15 cellular contexts compared by ENCODE assay signal in the genomic region with DNA sequence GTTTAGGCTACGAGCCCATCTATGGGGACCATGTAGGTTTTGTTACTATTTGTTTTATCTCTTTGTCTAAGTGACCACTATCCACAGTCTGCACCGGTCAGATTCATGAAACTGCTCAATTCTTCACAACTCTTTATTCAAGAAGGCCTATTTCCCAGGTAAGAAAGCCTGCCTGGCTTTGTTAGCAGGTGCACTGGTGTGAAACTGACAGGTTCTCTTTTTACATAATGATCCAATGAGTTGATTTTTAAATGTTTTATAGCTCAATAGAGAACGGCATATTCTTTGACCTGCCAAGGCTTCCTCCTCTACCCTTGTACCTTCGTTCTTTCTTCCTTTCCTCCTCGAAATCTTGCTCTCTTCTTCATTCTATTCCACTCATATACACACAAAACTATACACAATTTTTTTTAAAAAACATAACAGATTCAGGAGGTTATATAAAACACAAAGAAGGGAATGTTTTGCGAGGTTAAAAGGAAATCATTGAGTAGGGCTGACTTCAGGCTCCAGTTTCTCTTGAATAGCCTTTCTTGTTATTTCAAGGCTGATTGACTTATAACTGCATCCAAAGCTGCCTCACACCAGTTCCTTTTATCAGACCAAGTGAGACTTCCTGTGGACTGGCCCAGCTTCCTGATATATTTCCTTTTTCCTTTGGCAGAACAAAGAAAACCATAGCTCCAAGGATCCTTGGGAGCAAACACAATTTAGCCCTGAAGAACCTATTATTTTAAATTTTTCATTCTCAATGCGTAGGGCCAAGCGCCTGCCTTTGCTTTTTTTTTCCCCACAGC. TPM values are rescaled to one million over a fixed set of nuclear protein-coding genes. Genes with fewer than 3 reads are reported as not detected.
A peak's percentile ranks its signal among the peaks of the same experiment; 100 is the strongest.
DNase-seq lines count a peak whose midpoint lies in the region; ATAC-seq and TF ChIP-seq lines count a peak whose summit lies in the region.
"Had no signal": no experiment of that assay in that cellular context is flagged by ENCODE, and none has a peak within 500 bp of the region (broad histone marks: within the 10 kb centered on the region; RNA-seq: fewer than 3 reads in every experiment).

No MANE protein-coding gene starts in this region.

- peak; percentile 33 for DNase-seq in A673 (ENCODE audit: low spot score)
- DNase-seq in DND-41 = no peak
- DNase-seq in activated CD4-positive, alpha-beta memory T cell treated with anti-CD3 and anti-CD28 coated beads, Interleukin-2, amount 10 ng/mL, durations not matched to agents 7 days and 5 days = no peak
- DNase-seq in right lobe of liver = peak in 1 of 3 donors; percentile 23
- DNase-seq in trophoblast cell = no peak
- no peak for DNase-seq in activated CD4-positive, alpha-beta T cell treated with anti-CD3 and anti-CD28 coated beads, Interleukin-2, amount 50 U/mL, for 48 hours
- DNase-seq in iPS-NIHi11 (ENCODE audit: low spot score) = no peak
- no peak for DNase-seq in mucosa of descending colon
- DNase-seq: activated CD4-positive, alpha-beta T cell treated with anti-CD3 and anti-CD28 coated beads, Interleukin-2, amount 10 ng/mL, durations not matched to agents 7 days and 5 days; activated naive CD4-positive, alpha-beta T cell treated with anti-CD3 and anti-CD28 coated beads, Interleukin-2, amount 50 U/mL, for 16 hours; caudate nucleus; HCEC 1CT; mesendoderm; stomach had no signal

- H4K20me1 ChIP-seq in DND-41 (ENCODE audit: insufficient read depth, low read length) = peaks cover 35% of the 10 kb centered on the region

- H3K4ac ChIP-seq in trophoblast cell (ENCODE audit: low read depth, low read length) = no peak overlapping the region

- no peak overlapping the region for H2BK12ac ChIP-seq in trophoblast cell (ENCODE audit: low read length)

- H3K79me2 ChIP-seq in DND-41 (ENCODE audit: insufficient read depth, low read length) (peaks cover 100% of the 10 kb centered on the region), trophoblast cell (ENCODE audit: control insufficient read depth, insufficient read depth, low read length, poor library complexity) (no peaks in the 10 kb centered on the region)

- no peak for TF ChIP-seq POLR2A in right lobe of liver (IDR thresholded peaks at IDR 0.05)

- peaks cover 2% of the 10 kb centered on the region for H3K79me1 ChIP-seq in trophoblast cell (ENCODE audit: low read length)

- peaks cover 7% of the 10 kb centered on the region for H3K27me3 ChIP-seq in A673 (replicated peaks; ENCODE audit: insufficient read depth, low read depth, low read length, poor library complexity)
- no peaks in the 10 kb centered on the region for H3K27me3 ChIP-seq in DND-41 (ENCODE audit: insufficient read depth, low read length, poor library complexity)
- H3K27me3 ChIP-seq in right lobe of liver = no peaks in the 10 kb centered on the region
- no peaks in the 10 kb centered on the region for H3K27me3 ChIP-seq in trophoblast cell (ENCODE audit: insufficient read depth, low read length)

- H3K9me3 ChIP-seq in A673 (ENCODE audit: low read depth, low read length, poor library complexity, severe bottlenecking) = no peaks in the 10 kb centered on the region
- no peaks in the 10 kb centered on the region for H3K9me3 ChIP-seq in DND-41 (ENCODE audit: insufficient read depth, low read length, severe bottlenecking)
- no peaks in the 10 kb centered on the region for H3K9me3 ChIP-seq in right lobe of liver
- H3K9me3 ChIP-seq in trophoblast cell (ENCODE audit: insufficient read depth, low read depth, low read length) = no peaks in the 10 kb centered on the region
- H3K9me3 ChIP-seq in mucosa of descending colon = no peaks in the 10 kb centered on the region
- H3K9me3 ChIP-seq: stomach had no signal

- H4K12ac ChIP-seq in trophoblast cell (ENCODE audit: low read depth, low read length) = no peak overlapping the region

- CTCF ChIA-PET in A673 (lab: Charles Lee) = no interaction called here
- CTCF ChIA-PET in activated CD4-positive, alpha-beta memory T cell treated with anti-CD3 and anti-CD28 coated beads, Interleukin-2, amount 10 ng/mL, durations not matched to agents 7 days and 5 days (lab: Charles Lee) = no interaction called here

- ATAC-seq in DND-41 (ENCODE audit: insufficient read depth, low read depth) = no peak
- peak; percentile 44 to 65 (median 54) for ATAC-seq in right lobe of liver
- no peak for ATAC-seq in mucosa of descending colon

- 44% methylated on average over 8 of the region's 8 CpGs for WGBS in right lobe of liver (ENCODE audit: insufficient coverage, low coverage, low lambda C conversion rate, missing lambda C conversion rate)
- 100% methylated on average over 1 of the region's 8 CpGs for WGBS in trophoblast cell (ENCODE audit: extremely low coverage, insufficient coverage, insufficient read length)

- peak overlapping the region; percentile 8 for H3K27ac Mint-ChIP-seq in activated CD4-positive, alpha-beta memory T cell treated with anti-CD3 and anti-CD28 coated beads, Interleukin-2, amount 10 ng/mL, durations not matched to agents 7 days and 5 days
- H3K27ac Mint-ChIP-seq: activated CD4-positive, alpha-beta T cell treated with anti-CD3 and anti-CD28 coated beads, Interleukin-2, amount 10 ng/mL, durations not matched to agents 7 days and 5 days had no signal

- BruUV-seq in A673 (replicated peaks; lab: Mats Ljungman, UMichigan) = no TSS peak

- H2AK5ac ChIP-seq in trophoblast cell (ENCODE audit: low read length) = no peak overlapping the region

- no peaks in the 10 kb centered on the region for H3K27me3 Mint-ChIP-seq in activated CD4-positive, alpha-beta memory T cell treated with anti-CD3 and anti-CD28 coated beads, Interleukin-2, amount 10 ng/mL, durations not matched to agents 7 days and 5 days
- H3K27me3 Mint-ChIP-seq: activated CD4-positive, alpha-beta T cell treated with anti-CD3 and anti-CD28 coated beads, Interleukin-2, amount 10 ng/mL, durations not matched to agents 7 days and 5 days had no signal

- H3K36me3 ChIP-seq in A673 (ENCODE audit: insufficient read depth, low read length, poor library complexity, severe bottlenecking) (no peaks in the 10 kb centered on the region), DND-41 (ENCODE audit: insufficient read depth, low read length) (peaks cover 34% of the 10 kb centered on the region), right lobe of liver (no peaks in the 10 kb centered on the region), trophoblast cell (ENCODE audit: control insufficient read depth in 1 of 2, insufficient read depth in 2 of 2, low read length in 2 of 2) (no peaks in the 10 kb centered on the region), mucosa of descending colon (ENCODE audit: low read depth) (no peaks in the 10 kb centered on the region)
- H3K36me3 ChIP-seq: stomach had no signal

- H4K91ac ChIP-seq in trophoblast cell (ENCODE audit: low read depth, low read length) = no peak overlapping the region

- H3K9ac ChIP-seq in DND-41 (ENCODE audit: low read depth, low read length) (no peak overlapping the region), trophoblast cell (ENCODE audit: low read length) (no peak overlapping the region)

- peaks cover 2% of the 10 kb centered on the region for H3K9me3 Mint-ChIP-seq in activated CD4-positive, alpha-beta memory T cell treated with anti-CD3 and anti-CD28 coated beads, Interleukin-2, amount 10 ng/mL, durations not matched to agents 7 days and 5 days

- no peak overlapping the region for H3K18ac ChIP-seq in trophoblast cell (ENCODE audit: low read length)

- no peak overlapping the region for H3K14ac ChIP-seq in trophoblast cell (ENCODE audit: low read length)

- intact Hi-C loops in A673 (cut with micrococcal nuclease; ENCODE audit: unreplicated experiment) = no loop called here
- intact Hi-C loops in right lobe of liver (cut with DNase I) = no loop called here
- intact Hi-C loops in mucosa of descending colon (cut with DNase I, micrococcal nuclease) = no loop called here

- peaks cover 86% of the 10 kb centered on the region for H3K4me1 Mint-ChIP-seq in activated CD4-positive, alpha-beta memory T cell treated with anti-CD3 and anti-CD28 coated beads, Interleukin-2, amount 10 ng/mL, durations not matched to agents 7 days and 5 days

- no peak overlapping the region for H2BK120ac ChIP-seq in trophoblast cell (ENCODE audit: insufficient read depth, low read length, poor library complexity)

- H3K4me3 ChIP-seq in A673 (ENCODE audit: low read depth, low read length, poor library complexity, severe bottlenecking) (no peak overlapping the region), DND-41 (ENCODE audit: low read depth in 1 of 2, low read length in 2 of 2) (no peak overlapping the region), right lobe of liver (no peak overlapping the region), trophoblast cell (ENCODE audit: low read depth, low read length) (no peak overlapping the region), mucosa of descending colon (no peak overlapping the region)
- H3K4me3 ChIP-seq: stomach had no signal

- no peak overlapping the region for H2BK5ac ChIP-seq in trophoblast cell (ENCODE audit: low read depth, low read length, poor library complexity)

- H4K8ac ChIP-seq in trophoblast cell (ENCODE audit: low read depth, low read length) = no peak overlapping the region

- H2AFZ ChIP-seq in DND-41 (ENCODE audit: low read depth, low read length) (no peak overlapping the region), trophoblast cell (ENCODE audit: insufficient read depth, low read length, poor library complexity) (no peak overlapping the region)

- no peak for TF ChIP-seq CTCF in A673 (conservative IDR thresholded peaks at IDR 0.05; ENCODE audit: low read depth, low read length)
- no peak for TF ChIP-seq CTCF in DND-41 (IDR thresholded peaks at IDR 0.05; ENCODE audit: borderline replicate concordance, extremely low read depth, low read length, poor library complexity, severe bottlenecking)
- TF ChIP-seq CTCF in right lobe of liver (IDR thresholded peaks at IDR 0.05) = no peak
- no peak for TF ChIP-seq CTCF in mucosa of descending colon (IDR thresholded peaks at IDR 0.05)

- POLR2A ChIA-PET in A673 (lab: Charles Lee; ENCODE audit: low non-redundant PET) = no interaction called here
- POLR2A ChIA-PET in activated CD4-positive, alpha-beta memory T cell treated with anti-CD3 and anti-CD28 coated beads, Interleukin-2, amount 10 ng/mL, durations not matched to agents 7 days and 5 days (lab: Charles Lee) = interaction anchor here (1.0 to 4.1 kb wide), 8 partner anchors 8 to 24 kb away, joined by 3 to 18 read pairs (median 12); partner anchors contain the start of gene FLI1

- H3K4me1 ChIP-seq in A673 (ENCODE audit: insufficient read depth, low read length, poor library complexity, severe bottlenecking) (no peaks in the 10 kb centered on the region), DND-41 (ENCODE audit: insufficient read depth, low read length) (peaks cover 34% of the 10 kb centered on the region), right lobe of liver (peaks cover 0 to 13% (median 2%) of the 10 kb centered on the region in 4 donors), trophoblast cell (ENCODE audit: control insufficient read depth in 1 of 2, insufficient read depth in 2 of 2, low read length in 2 of 2) (peaks cover 0 to 4% of the 10 kb centered on the region in 2 experiments), mucosa of descending colon (ENCODE audit: low read depth) (no peaks in the 10 kb centered on the region)

- no peak overlapping the region for H3K23ac ChIP-seq in trophoblast cell (ENCODE audit: low read length)

- H3K27ac ChIP-seq in A673 (ENCODE audit: low read depth, low read length, poor library complexity, severe bottlenecking) = no peak overlapping the region
- H3K27ac ChIP-seq in DND-41 (ENCODE audit: low read length) = peak overlapping the region; percentile 32; the same call in 1 of the 2 replicates
- H3K27ac ChIP-seq in right lobe of liver = no peak overlapping the region
- H3K27ac ChIP-seq in trophoblast cell (ENCODE audit: low read depth, low read length) = no peak overlapping the region
- H3K27ac ChIP-seq: epithelial cell of prostate had no signal

- H3K36me3 Mint-ChIP-seq in activated CD4-positive, alpha-beta memory T cell treated with anti-CD3 and anti-CD28 coated beads, Interleukin-2, amount 10 ng/mL, durations not matched to agents 7 days and 5 days (ENCODE audit: low read depth) = peaks cover 92% of the 10 kb centered on the region

- H3K4me3 Mint-ChIP-seq in activated CD4-positive, alpha-beta memory T cell treated with anti-CD3 and anti-CD28 coated beads, Interleukin-2, amount 10 ng/mL, durations not matched to agents 7 days and 5 days = no peak overlapping the region
- H3K4me3 Mint-ChIP-seq: activated CD4-positive, alpha-beta T cell treated with anti-CD3 and anti-CD28 coated beads, Interleukin-2, amount 10 ng/mL, durations not matched to agents 7 days and 5 days had no signal

- H3K4me2 ChIP-seq in DND-41 (ENCODE audit: insufficient read depth, low read length) = no peak overlapping the region
- H3K4me2 ChIP-seq in trophoblast cell (ENCODE audit: low read length) = no peak overlapping the region

RNA-seq across cellular contexts. Expression of gene FLI1, which starts 11.4 kb away (rescaled TPM):
- total RNA-seq in A673 (2021) (51.9 and 56.1 TPM in 2 replicates), right lobe of liver (1 to 10 TPM; 3.8 to 7.9 (median 6.2) TPM), mucosa of descending colon (10 to 100 TPM in 2 of 3 donors, 1 to 10 TPM in 1; 5.8 to 10.9 (median 10.1) TPM)
- total RNA-seq in activated CD4-positive, alpha-beta memory T cell treated with anti-CD3 and anti-CD28 coated beads, Interleukin-2, amount 10 ng/mL, durations not matched to agents 7 days and 5 days = 100 to 1,000 TPM; 133 to 139 TPM
- polyA plus RNA-seq in trophoblast cell (2013) = 2.3 and 3.1 TPM in 2 replicates

Comparison
In these comparisons a context has a peak if more than half of its experiments do, and no peak if none do; other contexts are left out.
1. ATAC-seq: peak in right lobe of liver (4 of 4); none in DND-41 (single experiment) and mucosa of descending colon (single experiment).